8 cellular contexts compared by ENCODE assay signal in the genomic region with DNA sequence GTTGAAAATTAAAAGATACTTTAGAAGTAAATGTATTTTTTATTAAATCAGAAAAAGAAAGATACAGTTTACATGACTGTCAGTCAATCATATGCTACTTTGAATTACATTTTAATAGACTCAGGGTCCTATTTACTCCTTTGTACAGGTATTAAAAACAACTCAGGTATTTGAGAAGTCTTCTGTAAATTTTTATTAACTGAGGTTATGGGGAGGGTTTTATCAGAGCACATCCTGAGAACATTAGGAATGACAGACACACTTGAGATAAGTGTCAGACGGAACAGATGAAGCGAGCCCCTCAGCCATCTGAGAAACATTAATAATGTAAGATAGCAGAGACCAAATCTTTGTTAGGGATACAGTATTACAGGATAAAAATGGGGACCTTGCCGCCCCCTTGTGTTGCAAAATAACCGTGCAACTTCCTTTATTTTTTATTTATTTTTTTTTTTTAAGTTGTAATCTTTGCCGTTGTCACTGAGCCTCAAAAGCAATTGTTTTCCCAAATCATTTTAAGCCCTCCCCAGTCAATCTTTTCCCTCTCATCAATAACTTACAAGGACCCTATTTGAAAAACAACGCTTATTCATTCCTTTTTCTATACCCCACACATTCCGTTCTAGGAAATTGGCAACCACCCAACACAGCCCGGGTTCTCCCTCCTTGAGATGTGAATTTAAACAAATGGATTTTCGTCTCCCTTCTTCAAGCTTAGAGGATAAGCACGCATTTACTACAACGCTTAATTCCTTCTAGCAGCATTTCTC.
DNase-seq lines count a peak whose midpoint lies in the region; FAIRE-seq and TF ChIP-seq lines count a peak whose summit lies in the region.

No MANE protein-coding gene starts in this region.

- no peaks in the 10 kb centered on the region for H3K36me3 ChIP-seq in CD4-positive, alpha-beta memory T cell (ENCODE audit: insufficient read depth, low read length)
- no peaks in the 10 kb centered on the region for H3K36me3 ChIP-seq in osteoblast (ENCODE audit: insufficient read depth, low read length)

- H3K4me2 ChIP-seq in osteoblast (ENCODE audit: insufficient read depth, low read length): peak overlapping the region; percentile 86

- POLR2A ChIA-PET in CD4-positive, alpha-beta memory T cell (lab: Charles Lee; ENCODE audit: partially characterized antibody): interaction anchor here (1.7 kb wide), 1 partner anchor 9 kb away, joined by 9 read pairs; no protein-coding TSS in a partner anchor

- peak overlapping the region; percentile 73 for H2AFZ ChIP-seq in osteoblast (ENCODE audit: low read length)

- peak overlapping the region in 2 of 7 donors; percentile 77 to 78 for H3K27ac Mint-ChIP-seq in CD4-positive, alpha-beta memory T cell

- TF ChIP-seq CTCF in osteoblast (IDR thresholded peaks at IDR 0.05; ENCODE audit: extremely low read depth, low read depth, low read length): peak; percentile 72

- H3K4me3 ChIP-seq in CD4-positive, alpha-beta memory T cell (ENCODE audit: low read length in 2 of 2): no peak overlapping the region
- peak overlapping the region; percentile 60 for H3K4me3 ChIP-seq in osteoblast (ENCODE audit: insufficient read depth, low read length)

- H3K4me3 Mint-ChIP-seq in CD4-positive, alpha-beta memory T cell: peak overlapping the region in 4 of 8 donors; percentile 13 to 73 (median 26)

- peaks cover 23% of the 10 kb centered on the region for H3K4me1 ChIP-seq in CD4-positive, alpha-beta memory T cell (ENCODE audit: insufficient read depth, low read length)
- peaks cover 33% of the 10 kb centered on the region for H3K4me1 ChIP-seq in osteoblast (ENCODE audit: insufficient read depth, low read length)

- CTCF ChIA-PET in CD4-positive, alpha-beta memory T cell (lab: Charles Lee; ENCODE audit: partially characterized antibody): interaction anchor here (1.2 to 2.2 kb wide), 8 partner anchors 8 to 532 kb away, joined by 3 to 12 read pairs (median 3); no protein-coding TSS in a partner anchor

- H3K27me3 ChIP-seq in CD4-positive, alpha-beta memory T cell (ENCODE audit: insufficient read depth, low read length): no peaks in the 10 kb centered on the region
- H3K27me3 ChIP-seq in osteoblast (ENCODE audit: insufficient read depth, low read length): no peaks in the 10 kb centered on the region

- peak in 4 of 5 donors; percentile 34 to 47 (median 40) for DNase-seq in CD4-positive, alpha-beta memory T cell
- peak; percentile 74 for DNase-seq in HTR-8/SVneo (ENCODE audit: insufficient read length, low spot score)
- DNase-seq in T-helper 9 cell: peak; percentile 15
- peak; percentile 17 for DNase-seq in effector CD4-positive, alpha-beta T cell
- peak; percentile 58 for DNase-seq in osteoblast (ENCODE audit: insufficient read length, low spot score, missing footprints)
- no peak for DNase-seq in NCI-H2029 (lab: John Stamatoyannopoulos, UW)
- no peak for DNase-seq in COLO829 (ENCODE audit: low spot score)
- DNase-seq in SHP77 treated with DMSO at 0.1 percent for 48 hours (lab: John Stamatoyannopoulos, UW): no peak

- intact Hi-C loops in CD4-positive, alpha-beta memory T cell (cut with micrococcal nuclease): loop anchor here (5.0 to 10.0 kb wide), 2 partner anchors 251 to 1631 kb away; no protein-coding TSS in a partner anchor

- no peaks in the 10 kb centered on the region for H3K79me2 ChIP-seq in osteoblast (ENCODE audit: insufficient read depth, low read length)

- no peaks in the 10 kb centered on the region for H3K9me3 Mint-ChIP-seq in CD4-positive, alpha-beta memory T cell

- FAIRE-seq in HTR-8/SVneo (lab: Jason Lieb, UNC): no peak

- H4K20me1 ChIP-seq in osteoblast (ENCODE audit: insufficient read depth, low read length): no peaks in the 10 kb centered on the region

- H3K27me3 Mint-ChIP-seq in CD4-positive, alpha-beta memory T cell: no peaks in the 10 kb centered on the region

- H3K9me3 ChIP-seq in CD4-positive, alpha-beta memory T cell (ENCODE audit: control insufficient read depth in 1 of 2, low read length in 2 of 2): no peaks in the 10 kb centered on the region
- H3K9me3 ChIP-seq in osteoblast (ENCODE audit: low read depth, low read length): no peaks in the 10 kb centered on the region

- H3K4me1 Mint-ChIP-seq in CD4-positive, alpha-beta memory T cell: peaks cover 11 to 35% (median 22%) of the 10 kb centered on the region in 4 donors

- H3K27ac ChIP-seq in CD4-positive, alpha-beta memory T cell (ENCODE audit: low read depth, low read length): no peak overlapping the region
- peak overlapping the region; percentile 39 for H3K27ac ChIP-seq in osteoblast (ENCODE audit: low read depth, low read length)

- H3K36me3 Mint-ChIP-seq in CD4-positive, alpha-beta memory T cell: no peaks in the 10 kb centered on the region

Comparison
In these comparisons a context has a peak if more than half of its experiments do, and no peak if none do; other contexts are left out.
1. DNase-seq: peak in CD4-positive, alpha-beta memory T cell (4 of 5), HTR-8/SVneo (single experiment), T-helper 9 cell (single experiment), effector CD4-positive, alpha-beta T cell (single experiment) and osteoblast (single experiment); none in NCI-H2029 (single experiment), COLO829 (single experiment) and SHP77 treated with DMSO at 0.1 percent for 48 hours (single experiment).